Comparison of ENCODE assay signal across 5 cellular contexts in genomic region chr16:90094791-90095190, GRCh38. TPM values are rescaled to one million over a fixed set of nuclear protein-coding genes. Genes with fewer than 3 reads are reported as not detected.
"Had no signal": no experiment of that assay in that cellular context is flagged by ENCODE, and none has a peak within 500 bp of the region (broad histone marks: within the 10 kb centered on the region; RNA-seq: fewer than 3 reads in every experiment).

No MANE protein-coding gene starts in this region.

RNA-seq across cellular contexts. Expression of gene PRDM7, which starts 17.7 kb away (rescaled TPM):
- total RNA-seq: GM23248, H4, H7, HT-29 had no signal
- polyA plus RNA-seq: GM23248, IgD-negative memory B cell had no signal
